Comparison of ENCODE assay signal across 8 cellular contexts in genomic region chr22:37519268-37520195, GRCh38. TPM values are rescaled to one million over a fixed set of nuclear protein-coding genes. Genes with fewer than 3 reads are reported as not detected.
DNase-seq lines count a peak whose midpoint lies in the region; TF ChIP-seq lines count a peak whose summit lies in the region.

CARD10 (minus strand) TSS chr22:37519415; CDS start chr22:37519200, 215 bp downstream.

- no peak for TF ChIP-seq CTCF in OCI-LY1 (IDR thresholded peaks at IDR 0.05; ENCODE audit: low read length)

- peaks cover 75% of the 10 kb centered on the region for H3K27me3 Mint-ChIP-seq in dendritic cell treated with granulocyte-macrophage colony-stimulating factor and Interleukin-4, amounts not matched to agents 40 ng/mL and 50 ng/mL, for 4 days

- peak within 1 kb of the TSS; percentile 75 for H3K4me3 Mint-ChIP-seq in dendritic cell treated with granulocyte-macrophage colony-stimulating factor and Interleukin-4, amounts not matched to agents 40 ng/mL and 50 ng/mL, for 4 days

- H3K4me1 ChIP-seq in OCI-LY1 (ENCODE audit: insufficient read depth, low read length, severe bottlenecking): no peaks in the 10 kb centered on the region

- H3F3A ChIP-seq in OCI-LY1 (ENCODE audit: insufficient read depth, low read length): no peaks in the 10 kb centered on the region

- H4K20me1 ChIP-seq in OCI-LY1 (ENCODE audit: insufficient read depth, low read length): no peaks in the 10 kb centered on the region

- H3K79me2 ChIP-seq in OCI-LY1 (ENCODE audit: insufficient read depth, low read length): no peaks in the 10 kb centered on the region

- H3K27me3 ChIP-seq in OCI-LY1 (ENCODE audit: insufficient read depth, low read length): peaks cover 23% of the 10 kb centered on the region

- no peaks in the 10 kb centered on the region for H3K36me3 ChIP-seq in OCI-LY1 (ENCODE audit: insufficient read depth, low read length)

- no peak within 1 kb of the TSS for H2AFZ ChIP-seq in OCI-LY1 (ENCODE audit: low read length)

- no peak within 1 kb of the TSS for H3K27ac Mint-ChIP-seq in dendritic cell treated with granulocyte-macrophage colony-stimulating factor and Interleukin-4, amounts not matched to agents 40 ng/mL and 50 ng/mL, for 4 days

- H3K36me3 Mint-ChIP-seq in dendritic cell treated with granulocyte-macrophage colony-stimulating factor and Interleukin-4, amounts not matched to agents 40 ng/mL and 50 ng/mL, for 4 days (ENCODE audit: low read depth): no peaks in the 10 kb centered on the region

- no peaks in the 10 kb centered on the region for H3K9me3 Mint-ChIP-seq in dendritic cell treated with granulocyte-macrophage colony-stimulating factor and Interleukin-4, amounts not matched to agents 40 ng/mL and 50 ng/mL, for 4 days

- intact Hi-C loops in dendritic cell treated with granulocyte-macrophage colony-stimulating factor and Interleukin-4, amounts not matched to agents 40 ng/mL and 50 ng/mL, for 4 days (cut with micrococcal nuclease): no loop called here

- no peaks in the 10 kb centered on the region for H3K9me2 ChIP-seq in OCI-LY1 (ENCODE audit: low read depth, low read length)

- H3K9ac ChIP-seq in OCI-LY1 (ENCODE audit: low read length): no peak within 1 kb of the TSS

- no peak within 1 kb of the TSS for H3K27ac ChIP-seq in OCI-LY1 (ENCODE audit: low read depth, low read length, poor library complexity, severe bottlenecking)

- H3K4me2 ChIP-seq in OCI-LY1 (ENCODE audit: low read length): peak within 1 kb of the TSS; percentile 38

- peak within 1 kb of the TSS; percentile 21 for H3K4me3 ChIP-seq in OCI-LY1 (ENCODE audit: low read depth, low read length, poor library complexity, severe bottlenecking)

- DNase-seq in GM03348 (ENCODE audit: low spot score) (peak; percentile 64), lung microvascular endothelial cell (ENCODE audit: low read depth in 2 of 2) (peak; percentile 39 to 77), ureter (ENCODE audit: low spot score) (no peak), C1 segment of cervical spinal cord (lab: John Stamatoyannopoulos, UW) (no peak), 8988T (no peak)
- DNase-seq in effector CD4-positive, alpha-beta T cell: no peak

- H3K9me3 ChIP-seq in OCI-LY1 (ENCODE audit: low read length): peaks cover 2% of the 10 kb centered on the region; the same call in 1 of the 2 replicates

- H3K4me1 Mint-ChIP-seq in dendritic cell treated with granulocyte-macrophage colony-stimulating factor and Interleukin-4, amounts not matched to agents 40 ng/mL and 50 ng/mL, for 4 days (ENCODE audit: low read depth): peaks cover 21% of the 10 kb centered on the region

RNA-seq across cellular contexts. Expression of gene CARD10, which starts in this region (rescaled TPM):
- total RNA-seq in lung microvascular endothelial cell: 36.2 and 57.1 TPM in 2 replicates
- 14.9 TPM for total RNA-seq in ureter

Comparison
In these comparisons a context has a peak if more than half of its experiments do, and no peak if none do; other contexts are left out.
1. DNase-seq: peak in GM03348 (single experiment) and lung microvascular endothelial cell (2 of 2); none in ureter (single experiment), C1 segment of cervical spinal cord (0 of 14), 8988T (single experiment) and effector CD4-positive, alpha-beta T cell (single experiment).